Comparison of ENCODE assay signal across 12 cellular contexts in genomic region chr12:76784600-76785051, GRCh38. TPM values are rescaled to one million over a fixed set of nuclear protein-coding genes. Genes with fewer than 3 reads are reported as not detected.
DNase-seq lines count a peak whose midpoint lies in the region; ATAC-seq, FAIRE-seq and TF ChIP-seq lines count a peak whose summit lies in the region.
"Had no signal": no experiment of that assay in that cellular context is flagged by ENCODE, and none has a peak within 500 bp of the region (broad histone marks: within the 10 kb centered on the region; RNA-seq: fewer than 3 reads in every experiment).

No MANE protein-coding gene starts in this region.

- TF ChIP-seq CTCF in astrocyte of the spinal cord (IDR thresholded peaks at IDR 0.05; ENCODE audit: low read depth, low read length): no peak
- TF ChIP-seq CTCF in heart right ventricle (IDR thresholded peaks at IDR 0.05): no peak
- no peak for TF ChIP-seq CTCF in sigmoid colon (IDR thresholded peaks at IDR 0.05)
- TF ChIP-seq CTCF in kidney (IDR thresholded peaks at IDR 0.05; ENCODE audit: borderline replicate concordance, extremely low read depth, insufficient read depth): no peak

- H3K9me3 ChIP-seq in heart right ventricle (peaks cover 0 to 11% (median 0%) of the 10 kb centered on the region in 11 donors), sigmoid colon (no peaks in the 10 kb centered on the region), kidney (ENCODE audit: control insufficient read depth in 1 of 2, low read length in 2 of 2) (no peaks in the 10 kb centered on the region)

- no peak overlapping the region for H3K4me3 ChIP-seq in astrocyte of the spinal cord (ENCODE audit: low read depth, low read length)
- H3K4me3 ChIP-seq in heart right ventricle: no peak overlapping the region
- no peak overlapping the region for H3K4me3 ChIP-seq in sigmoid colon
- H3K4me3 ChIP-seq in kidney (ENCODE audit: low read length in 2 of 2): no peak overlapping the region

- in situ Hi-C loops in astrocyte of the spinal cord (cut with HindIII; ENCODE audit: low sequenced_read_pairs): no loop called here

- H3K27ac ChIP-seq in heart right ventricle (peak overlapping the region in 8 of 10 donors; percentile 18 to 55 (median 22)), sigmoid colon (peak overlapping the region; percentile 33 to 67 (median 59)), kidney (ENCODE audit: low read depth in 2 of 2, low read length in 2 of 2) (no peak overlapping the region)

- peak in 7 of 8 donors; percentile 29 to 57 (median 48) for ATAC-seq in heart right ventricle
- ATAC-seq in HG03025 (IDR thresholded peaks at IDR 0.05; ENCODE audit: low FRiP score, unreplicated experiment): no peak

- no peak for TF ChIP-seq POLR2A in sigmoid colon (IDR thresholded peaks at IDR 0.05)

- 2 to 13% methylated on average over 4 of the region's 4 CpGs for WGBS in heart right ventricle, 2 donors
- WGBS in sigmoid colon, 2 donors: 79 to 80% methylated on average over 4 of the region's 4 CpGs

- no peak overlapping the region for H3K9ac ChIP-seq in kidney (ENCODE audit: low read length in 2 of 2)

- FAIRE-seq in kidney (lab: Jason Lieb, UNC): no peak
- FAIRE-seq: GM18507 had no signal

- DNase-seq in EL: peak; percentile 68
- peak; percentile 64 for DNase-seq in astrocyte of the spinal cord (ENCODE audit: low read depth, low spot score)
- DNase-seq in heart right ventricle: peak in 1 of 2 donors; percentile 31
- no peak for DNase-seq in sigmoid colon
- no peak for DNase-seq in iPS-NIHi7 (ENCODE audit: extremely low spot score)
- DNase-seq in activated T-cell treated with anti-CD3 and anti-CD28 coated beads for 4 hours: no peak
- DNase-seq in kidney: no peak
- DNase-seq: activated CD4-positive, alpha-beta memory T cell treated with anti-CD3 and anti-CD28 coated beads, Interleukin-2, amount 10 ng/mL, durations not matched to agents 7 days and 5 days; NCI-H526; SW 1271 had no signal

- intact Hi-C loops in heart right ventricle (cut with DNase I) (loop anchor here in 1 of 10 donors (5.0 kb wide), 1 partner anchor 162 kb away; no protein-coding TSS in a partner anchor), sigmoid colon (cut with DNase I) (no loop called here), kidney (cut with DNase I) (no loop called here)

- H3K4me1 ChIP-seq in heart right ventricle: peaks cover 6 to 82% (median 36%) of the 10 kb centered on the region in 9 donors
- peaks cover 0 to 74% (median 58%) of the 10 kb centered on the region in 4 donors for H3K4me1 ChIP-seq in sigmoid colon
- no peaks in the 10 kb centered on the region for H3K4me1 ChIP-seq in kidney (ENCODE audit: control insufficient read depth in 1 of 2, insufficient read depth in 1 of 2, low read depth in 1 of 2, low read length in 2 of 2)

- H3K36me3 ChIP-seq in heart right ventricle (no peaks in the 10 kb centered on the region), sigmoid colon (no peaks in the 10 kb centered on the region), kidney (ENCODE audit: control insufficient read depth in 1 of 2, insufficient read depth in 2 of 2, low read length in 2 of 2) (no peaks in the 10 kb centered on the region)

- H3K27me3 ChIP-seq in heart right ventricle (no peaks in the 10 kb centered on the region), sigmoid colon (no peaks in the 10 kb centered on the region)

- TF ChIP-seq EP300 in sigmoid colon (IDR thresholded peaks at IDR 0.05): no peak

RNA-seq across cellular contexts. Expression of gene ZDHHC17, which starts 20.7 kb away (rescaled TPM):
- total RNA-seq in heart right ventricle: 10 to 100 TPM; 17.4 to 28.0 (median 23.4) TPM
- 10 to 100 TPM in 1 of 2 donors, 1 to 10 TPM in 1; 6.8 to 21.5 TPM for polyA plus RNA-seq in heart right ventricle
- total RNA-seq in sigmoid colon: 10 to 100 TPM; 38.6 to 54.3 (median 49.1) TPM
- 1 to 10 TPM in 2 of 3 donors, under 1 TPM in 1; 0.92 to 8.2 (median 5.4) TPM for polyA plus RNA-seq in sigmoid colon
- 39.5 TPM for total RNA-seq in kidney
- 7.7 TPM for polyA plus RNA-seq in kidney (ENCODE audit: insufficient read depth, low read depth, low replicate concordance)

Comparison
In these comparisons a context has a peak if more than half of its experiments do, and no peak if none do; other contexts are left out.
1. DNase-seq: peak in EL (single experiment) and astrocyte of the spinal cord (single experiment); none in sigmoid colon (single experiment), iPS-NIHi7 (single experiment), activated T-cell treated with anti-CD3 and anti-CD28 coated beads for 4 hours (single experiment) and kidney (single experiment).
2. H3K27ac ChIP-seq: peak in heart right ventricle (8 of 10) and sigmoid colon (4 of 4); none in kidney (0 of 2).